ENCODE assay signal across 20 cellular contexts in the genomic region with DNA sequence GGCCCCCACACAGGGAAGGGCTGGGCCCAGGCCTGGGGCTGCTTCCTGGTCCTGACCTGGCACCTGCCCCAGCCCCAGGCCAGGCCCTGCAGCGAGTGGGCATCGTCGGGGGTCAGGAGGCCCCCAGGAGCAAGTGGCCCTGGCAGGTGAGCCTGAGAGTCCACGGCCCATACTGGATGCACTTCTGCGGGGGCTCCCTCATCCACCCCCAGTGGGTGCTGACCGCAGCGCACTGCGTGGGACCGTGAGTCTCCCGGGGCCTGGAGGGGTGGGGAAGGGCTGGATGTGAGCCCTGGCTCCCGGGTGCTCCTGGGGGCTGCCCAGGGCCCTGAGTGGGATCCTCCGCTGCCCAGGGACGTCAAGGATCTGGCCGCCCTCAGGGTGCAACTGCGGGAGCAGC. TPM values are rescaled to one million over a fixed set of nuclear protein-coding genes. Genes with fewer than 3 reads are reported as not detected.
"Had no signal": no experiment of that assay in that cellular context is flagged by ENCODE, and none has a peak within 500 bp of the region (broad histone marks: within the 10 kb centered on the region; RNA-seq: fewer than 3 reads in every experiment).

No MANE protein-coding gene starts in this region.

RNA-seq across cellular contexts. Expression of a gene that starts 0.6 kb away (rescaled TPM):
- total RNA-seq: activated B cell treated with CpG ODN at 0.5 μM for 24 hours; activated CD4-positive, alpha-beta memory T cell treated with anti-CD3 and anti-CD28 coated beads for 36 hours; activated CD4-positive, alpha-beta T cell treated with anti-CD3 and anti-CD28 coated beads, Interleukin-2, amount 10 ng/mL, durations not matched to agents 24 days and 14 days; activated CD8-positive, alpha-beta memory T cell treated with anti-CD3 and anti-CD28 coated beads for 36 hours; activated CD8-positive, alpha-beta T cell treated with anti-CD3 and anti-CD28 coated beads for 36 hours; activated naive CD4-positive, alpha-beta T cell treated with anti-CD3 and anti-CD28 coated beads for 36 hours; activated naive CD8-positive, alpha-beta T cell treated with anti-CD3 and anti-CD28 coated beads for 36 hours; activated T-helper 1 cell treated with anti-CD3 and anti-CD28 coated beads, Interleukin-12 subunit alpha, Interleukin-12 subunit beta, Interleukin-2, Interleukin-4 antibody, amounts not matched to agents 30 ng/mL and 10 ng/mL and 1 ng/mL, durations not matched to agents 14 hours and 24 hours and 36 hours; bronchial epithelial cell; cardiac muscle cell; T-helper 1 cell treated with Interleukin-12 subunit alpha and Interleukin-12 subunit beta and Interleukin-4 antibody, amounts not matched to agents 30 ng/mL and 1 ng/mL, for 36 hours; T-helper 17 cell; T-helper 2 cell treated with Interferon-gamma antibody and Interleukin-4, amounts not matched to agents 100 ng/mL and 5 ng/mL, for 36 hours had no signal
- polyA plus RNA-seq: cardiac muscle cell had no signal

RNA-seq across cellular contexts. Expression of a gene that starts 11.1 kb away (rescaled TPM):
- total RNA-seq: activated B cell treated with CpG ODN at 0.5 μM for 24 hours; activated CD4-positive, alpha-beta memory T cell treated with anti-CD3 and anti-CD28 coated beads for 36 hours; activated CD4-positive, alpha-beta T cell treated with anti-CD3 and anti-CD28 coated beads, Interleukin-2, amount 10 ng/mL, durations not matched to agents 24 days and 14 days; activated CD8-positive, alpha-beta memory T cell treated with anti-CD3 and anti-CD28 coated beads for 36 hours; activated CD8-positive, alpha-beta T cell treated with anti-CD3 and anti-CD28 coated beads for 36 hours; activated naive CD4-positive, alpha-beta T cell treated with anti-CD3 and anti-CD28 coated beads for 36 hours; activated naive CD8-positive, alpha-beta T cell treated with anti-CD3 and anti-CD28 coated beads for 36 hours; activated T-helper 1 cell treated with anti-CD3 and anti-CD28 coated beads, Interleukin-12 subunit alpha, Interleukin-12 subunit beta, Interleukin-2, Interleukin-4 antibody, amounts not matched to agents 30 ng/mL and 10 ng/mL and 1 ng/mL, durations not matched to agents 14 hours and 24 hours and 36 hours; activated T-helper 17 cell treated with anti-CD3 and anti-CD28 coated beads, Interleukin-2, amount 50 U/mL, for 72 hours; ascending aorta; bronchial epithelial cell; cardiac muscle cell; T-helper 1 cell treated with Interleukin-12 subunit alpha and Interleukin-12 subunit beta and Interleukin-4 antibody, amounts not matched to agents 30 ng/mL and 1 ng/mL, for 36 hours; T-helper 17 cell; T-helper 2 cell treated with Interferon-gamma antibody and Interleukin-4, amounts not matched to agents 100 ng/mL and 5 ng/mL, for 36 hours had no signal
- polyA plus RNA-seq: cardiac muscle cell had no signal

RNA-seq across cellular contexts. Expression of a gene that starts 14.8 kb away (rescaled TPM):
- total RNA-seq: activated B cell treated with CpG ODN at 0.5 μM for 24 hours; activated CD4-positive, alpha-beta memory T cell treated with anti-CD3 and anti-CD28 coated beads for 36 hours; activated CD4-positive, alpha-beta T cell treated with anti-CD3 and anti-CD28 coated beads, Interleukin-2, amount 10 ng/mL, durations not matched to agents 24 days and 14 days; activated CD8-positive, alpha-beta memory T cell treated with anti-CD3 and anti-CD28 coated beads for 36 hours; activated CD8-positive, alpha-beta T cell treated with anti-CD3 and anti-CD28 coated beads for 36 hours; activated naive CD4-positive, alpha-beta T cell treated with anti-CD3 and anti-CD28 coated beads for 36 hours; activated naive CD4-positive, alpha-beta T cell treated with anti-CD3 and anti-CD28 coated beads, Interleukin-2, amount 50 U/mL, for 72 hours; activated naive CD8-positive, alpha-beta T cell treated with anti-CD3 and anti-CD28 coated beads for 36 hours; activated T-cell treated with anti-CD3 and anti-CD28 coated beads, Interleukin-2, amount 50 U/mL, for 72 hours; activated T-helper 1 cell treated with anti-CD3 and anti-CD28 coated beads, Interleukin-12 subunit alpha, Interleukin-12 subunit beta, Interleukin-2, Interleukin-4 antibody, amounts not matched to agents 30 ng/mL and 10 ng/mL and 1 ng/mL, durations not matched to agents 14 hours and 24 hours and 36 hours; activated T-helper 17 cell treated with anti-CD3 and anti-CD28 coated beads, Interleukin-2, amount 50 U/mL, for 72 hours; adrenal gland; bronchial epithelial cell; cardiac muscle cell; T-helper 1 cell treated with Interleukin-12 subunit alpha and Interleukin-12 subunit beta and Interleukin-4 antibody, amounts not matched to agents 30 ng/mL and 1 ng/mL, for 36 hours; T-helper 17 cell; T-helper 2 cell treated with Interferon-gamma antibody and Interleukin-4, amounts not matched to agents 100 ng/mL and 5 ng/mL, for 36 hours had no signal
- polyA plus RNA-seq: cardiac muscle cell had no signal

RNA-seq across cellular contexts. Expression of a gene that starts 16.0 kb away (rescaled TPM):
- total RNA-seq: activated B cell treated with CpG ODN at 0.5 μM for 24 hours; activated CD4-positive, alpha-beta memory T cell treated with anti-CD3 and anti-CD28 coated beads for 36 hours; activated CD4-positive, alpha-beta T cell treated with anti-CD3 and anti-CD28 coated beads, Interleukin-2, amount 10 ng/mL, durations not matched to agents 24 days and 14 days; activated CD8-positive, alpha-beta memory T cell treated with anti-CD3 and anti-CD28 coated beads for 36 hours; activated CD8-positive, alpha-beta T cell treated with anti-CD3 and anti-CD28 coated beads for 36 hours; activated naive CD4-positive, alpha-beta T cell treated with anti-CD3 and anti-CD28 coated beads for 36 hours; activated naive CD4-positive, alpha-beta T cell treated with anti-CD3 and anti-CD28 coated beads, Interleukin-2, amount 50 U/mL, for 72 hours; activated naive CD8-positive, alpha-beta T cell treated with anti-CD3 and anti-CD28 coated beads for 36 hours; activated T-cell treated with anti-CD3 and anti-CD28 coated beads, Interleukin-2, amount 50 U/mL, for 4 hours; activated T-helper 1 cell treated with anti-CD3 and anti-CD28 coated beads, Interleukin-12 subunit alpha, Interleukin-12 subunit beta, Interleukin-2, Interleukin-4 antibody, amounts not matched to agents 30 ng/mL and 10 ng/mL and 1 ng/mL, durations not matched to agents 14 hours and 24 hours and 36 hours; activated T-helper 17 cell treated with anti-CD3 and anti-CD28 coated beads, Interleukin-2, amount 50 U/mL, for 72 hours; ascending aorta; bronchial epithelial cell; cardiac muscle cell; T-cell; T-helper 1 cell treated with Interleukin-12 subunit alpha and Interleukin-12 subunit beta and Interleukin-4 antibody, amounts not matched to agents 30 ng/mL and 1 ng/mL, for 36 hours; T-helper 17 cell; T-helper 2 cell treated with Interferon-gamma antibody and Interleukin-4, amounts not matched to agents 100 ng/mL and 5 ng/mL, for 36 hours had no signal
